Comparison of ENCODE assay signal across 8 cellular contexts in the genomic region with DNA sequence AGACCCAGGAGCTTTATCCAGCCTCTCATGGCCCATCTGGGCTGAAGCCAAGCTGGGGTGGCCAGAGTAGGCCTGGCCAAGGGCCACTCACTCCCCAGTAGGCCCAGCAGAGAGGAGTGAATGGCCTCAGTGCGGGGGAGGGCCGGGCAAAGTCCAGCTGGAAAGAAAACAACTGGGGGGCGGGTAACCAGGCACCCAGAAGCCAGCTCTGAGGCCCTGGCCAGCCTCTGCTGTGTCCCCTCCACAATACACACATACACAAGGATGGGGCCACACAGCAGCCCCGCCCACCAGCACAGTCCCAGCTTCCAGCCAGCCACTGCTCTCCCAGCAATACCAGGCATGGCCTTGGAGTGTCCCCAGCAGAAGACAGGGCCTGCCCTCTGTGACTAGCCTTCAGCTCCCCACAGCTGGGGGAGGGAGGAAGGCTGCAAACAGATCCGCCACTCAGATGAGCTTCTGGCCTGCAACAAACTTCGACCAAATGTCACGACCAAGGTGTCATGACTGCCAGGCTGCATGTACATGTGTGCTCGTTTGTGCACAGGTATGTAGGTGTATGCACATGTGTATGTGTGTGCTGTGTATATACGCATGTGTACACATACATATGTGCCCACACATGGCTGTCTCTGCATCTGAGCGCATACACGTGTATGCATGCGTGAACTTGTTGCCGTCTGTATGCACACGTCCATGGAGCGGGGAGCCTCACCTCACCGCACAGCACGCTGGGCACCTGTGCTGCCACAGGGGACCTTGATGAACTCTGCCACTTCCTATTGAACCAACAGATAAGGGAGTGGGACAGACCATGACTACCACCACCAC. TPM values are rescaled to one million over a fixed set of nuclear protein-coding genes. Genes with fewer than 3 reads are reported as not detected.
A peak's percentile ranks its signal among the peaks of the same experiment; 100 is the strongest.
DNase-seq lines count a peak whose midpoint lies in the region; ATAC-seq and TF ChIP-seq lines count a peak whose summit lies in the region.

No MANE protein-coding gene starts in this region.

- no peak overlapping the region for H3K4me3 Mint-ChIP-seq in activated naive CD4-positive, alpha-beta T cell treated with anti-CD3 and anti-CD28 coated beads, Interleukin-2, amount 50 U/mL, for 24 hours
- no peak overlapping the region for H3K4me3 Mint-ChIP-seq in activated CD8-positive, alpha-beta memory T cell treated with anti-CD3 and anti-CD28 coated beads, Interleukin-2, amount 10 ng/mL, durations not matched to agents 7 days and 5 days

- H3K36me3 Mint-ChIP-seq in activated naive CD4-positive, alpha-beta T cell treated with anti-CD3 and anti-CD28 coated beads, Interleukin-2, amount 50 U/mL, for 24 hours = peaks cover 1% of the 10 kb centered on the region
- H3K36me3 Mint-ChIP-seq in activated CD8-positive, alpha-beta memory T cell treated with anti-CD3 and anti-CD28 coated beads, Interleukin-2, amount 10 ng/mL, durations not matched to agents 7 days and 5 days = peaks cover 21% of the 10 kb centered on the region

- TF ChIP-seq POLR2A in transverse colon (IDR thresholded peaks at IDR 0.05) = no peak

- no peaks in the 10 kb centered on the region for H3K36me3 ChIP-seq in transverse colon

- CTCF ChIA-PET in activated CD8-positive, alpha-beta memory T cell treated with anti-CD3 and anti-CD28 coated beads, Interleukin-2, amount 10 ng/mL, durations not matched to agents 7 days and 5 days (lab: Charles Lee) = interaction anchor here (0.9 to 1.2 kb wide), 2 partner anchors 11 to 16 kb away, joined by 3 read pairs; no protein-coding TSS in a partner anchor

- peak overlapping the region; percentile 79 for H3K27ac ChIP-seq in layer of hippocampus (ENCODE audit: low read depth, low read length)
- peak overlapping the region; percentile 58 to 71 (median 68) for H3K27ac ChIP-seq in transverse colon

- DNase-seq in activated naive CD4-positive, alpha-beta T cell (lab: John Stamatoyannopoulos, UW) = no peak
- DNase-seq in amygdala (lab: John Stamatoyannopoulos, UW) = peak; percentile 21 to 97 (median 86)
- DNase-seq in transverse colon = peak; percentile 71
- no peak for DNase-seq in activated CD8-positive, alpha-beta memory T cell treated with anti-CD3 and anti-CD28 coated beads, Interleukin-2, amount 10 ng/mL, durations not matched to agents 7 days and 5 days
- no peak for DNase-seq in activated CD8-positive, alpha-beta memory T cell treated with anti-CD3 and anti-CD28 coated beads for 24 hours

- no peak for TF ChIP-seq EP300 in transverse colon (IDR thresholded peaks at IDR 0.05; ENCODE audit: low read depth)

- no peaks in the 10 kb centered on the region for H3K9me3 Mint-ChIP-seq in activated naive CD4-positive, alpha-beta T cell treated with anti-CD3 and anti-CD28 coated beads, Interleukin-2, amount 50 U/mL, for 24 hours
- no peaks in the 10 kb centered on the region for H3K9me3 Mint-ChIP-seq in activated CD8-positive, alpha-beta memory T cell treated with anti-CD3 and anti-CD28 coated beads, Interleukin-2, amount 10 ng/mL, durations not matched to agents 7 days and 5 days (ENCODE audit: low read depth)

- peaks cover 33 to 70% (median 61%) of the 10 kb centered on the region in 4 donors for H3K4me1 ChIP-seq in transverse colon

- no peaks in the 10 kb centered on the region for H3K27me3 Mint-ChIP-seq in activated naive CD4-positive, alpha-beta T cell treated with anti-CD3 and anti-CD28 coated beads, Interleukin-2, amount 50 U/mL, for 24 hours
- no peaks in the 10 kb centered on the region for H3K27me3 Mint-ChIP-seq in activated CD8-positive, alpha-beta memory T cell treated with anti-CD3 and anti-CD28 coated beads, Interleukin-2, amount 10 ng/mL, durations not matched to agents 7 days and 5 days

- in situ Hi-C loops in transverse colon (cut with MboI; ENCODE audit: low pct_ligation_motif_present in 1 of 4, low pct_unique_long_range_greater_than_20kb in 1 of 4, low sequenced_read_pairs in 3 of 4) = no loop called here

- intact Hi-C loops in transverse colon (cut with DNase I; ENCODE audit: low total_unique reads) = no loop called here

- TF ChIP-seq CTCF in transverse colon (IDR thresholded peaks at IDR 0.05) = peak in 2 of 5 experiments; percentile 17 to 31

- H3K4me1 Mint-ChIP-seq in activated naive CD4-positive, alpha-beta T cell treated with anti-CD3 and anti-CD28 coated beads, Interleukin-2, amount 50 U/mL, for 24 hours = peaks cover 35% of the 10 kb centered on the region
- peaks cover 28% of the 10 kb centered on the region for H3K4me1 Mint-ChIP-seq in activated CD8-positive, alpha-beta memory T cell treated with anti-CD3 and anti-CD28 coated beads, Interleukin-2, amount 10 ng/mL, durations not matched to agents 7 days and 5 days

- H3K27ac Mint-ChIP-seq in activated naive CD4-positive, alpha-beta T cell treated with anti-CD3 and anti-CD28 coated beads, Interleukin-2, amount 50 U/mL, for 24 hours = peak overlapping the region; percentile 76
- H3K27ac Mint-ChIP-seq in activated CD8-positive, alpha-beta memory T cell treated with anti-CD3 and anti-CD28 coated beads, Interleukin-2, amount 10 ng/mL, durations not matched to agents 7 days and 5 days = no peak overlapping the region

- no peaks in the 10 kb centered on the region for H3K9me3 ChIP-seq in transverse colon

- WGBS in transverse colon (ENCODE audit: low coverage in 1 of 2), 2 donors = 63% methylated on average over 15 of the region's 17 CpGs; no CpG with 5 or more reads in 1 of the 2 donors

- ATAC-seq in activated CD8-positive, alpha-beta memory T cell treated with anti-CD3 and anti-CD28 coated beads, Interleukin-2, amount 10 ng/mL, durations not matched to agents 7 days and 5 days = no peak
- ATAC-seq in GM18907 (IDR thresholded peaks at IDR 0.05; ENCODE audit: unreplicated experiment) = no peak

- H3K27me3 ChIP-seq in layer of hippocampus (ENCODE audit: control insufficient read depth, insufficient read depth, low read length) (no peaks in the 10 kb centered on the region), transverse colon (no peaks in the 10 kb centered on the region)

- no peak overlapping the region for H3K4me3 ChIP-seq in transverse colon

RNA-seq across cellular contexts. Expression of gene CARHSP1, which starts 5.0 kb away (rescaled TPM):
- 10 to 100 TPM; 11.6 to 61.7 (median 39.6) TPM for total RNA-seq in transverse colon
- 100 to 1,000 TPM; 142 to 176 TPM for total RNA-seq in activated CD8-positive, alpha-beta memory T cell treated with anti-CD3 and anti-CD28 coated beads, Interleukin-2, amount 10 ng/mL, durations not matched to agents 7 days and 5 days

RNA-seq across cellular contexts. Expression of gene LITAFD, which starts 18.3 kb away (rescaled TPM):
- not detected for total RNA-seq in transverse colon
- total RNA-seq in activated CD8-positive, alpha-beta memory T cell treated with anti-CD3 and anti-CD28 coated beads, Interleukin-2, amount 10 ng/mL, durations not matched to agents 7 days and 5 days = not detected

Comparison
In these comparisons a context has a peak if more than half of its experiments do, and no peak if none do; other contexts are left out.
1. DNase-seq: peak in amygdala (56 of 56) and transverse colon (single experiment); none in activated naive CD4-positive, alpha-beta T cell (0 of 4), activated CD8-positive, alpha-beta memory T cell treated with anti-CD3 and anti-CD28 coated beads, Interleukin-2, amount 10 ng/mL, durations not matched to agents 7 days and 5 days (single experiment) and activated CD8-positive, alpha-beta memory T cell treated with anti-CD3 and anti-CD28 coated beads for 24 hours (single experiment).